Comparison of ENCODE assay signal across 13 cellular contexts in the genomic region with DNA sequence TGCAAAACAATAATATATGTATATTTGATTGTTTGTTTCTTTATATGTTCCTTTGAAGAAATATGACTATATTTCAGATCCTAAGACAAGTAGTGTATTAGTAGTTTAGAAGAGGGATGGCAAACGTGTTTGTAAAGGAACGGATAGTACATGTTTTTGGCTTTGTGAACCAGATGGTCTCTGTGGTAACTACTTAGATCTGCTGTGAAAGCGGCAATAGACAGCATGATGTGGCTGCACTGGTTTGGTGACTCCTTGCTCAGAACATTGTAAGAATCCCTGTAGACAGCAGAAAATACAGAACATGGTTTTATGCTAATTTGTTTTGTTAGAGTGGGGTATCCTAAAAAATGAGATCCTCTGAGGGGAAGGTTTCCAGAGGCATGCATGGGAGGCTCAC. TPM values are rescaled to one million over a fixed set of nuclear protein-coding genes. Genes with fewer than 3 reads are reported as not detected.
DNase-seq lines count a peak whose midpoint lies in the region; ATAC-seq, FAIRE-seq and TF ChIP-seq lines count a peak whose summit lies in the region.
"Had no signal": no experiment of that assay in that cellular context is flagged by ENCODE, and none has a peak within 500 bp of the region (broad histone marks: within the 10 kb centered on the region; RNA-seq: fewer than 3 reads in every experiment).

No MANE protein-coding gene starts in this region.

- H3K27me3 ChIP-seq in GM12878 (replicated peaks in 1 of 2; ENCODE audit: control insufficient read depth in 2 of 2, insufficient read depth in 2 of 2, low read length in 1 of 2) (no peaks in the 10 kb centered on the region), ascending aorta (no peaks in the 10 kb centered on the region)

- no peak for FAIRE-seq in GM12878 (lab: Jason Lieb, UNC)
- FAIRE-seq: TTC549 had no signal

- POLR2A ChIA-PET in GM12878 (lab: Charles Lee), result interaction anchor here (1.0 to 5.2 kb wide), 2 partner anchors 58 to 63 kb away, joined by 3 to 44 read pairs; partner anchors contain the start of gene RABGGTB

- H3K4me3 ChIP-seq in GM12878, result peak overlapping the region; percentile 70
- H3K4me3 ChIP-seq in ascending aorta, result no peak overlapping the region

- no peak overlapping the region for H2AFZ ChIP-seq in GM12878 (ENCODE audit: control insufficient read depth, low read depth, low read length)

- no peak for TF ChIP-seq POLR2A in GM12878 (IDR thresholded peaks at IDR 0.05; ENCODE audit: low read depth, low read length)

- H3K9me3 Mint-ChIP-seq in natural killer cell, result no peaks in the 10 kb centered on the region
- no peaks in the 10 kb centered on the region for H3K9me3 Mint-ChIP-seq in natural killer cell treated with Interleukin-12 subunit alpha and Interleukin-12 subunit beta and Interleukin-15 and Interleukin-18, amount 100 ng/mL, for 72 hours
- no peaks in the 10 kb centered on the region for H3K9me3 Mint-ChIP-seq in type B pancreatic cell

- no TSS peak for BruUV-seq in GM12878 (replicated peaks; lab: Mats Ljungman, UMichigan)

- DNase-seq in natural killer cell, result no peak
- no peak for DNase-seq in natural killer cell treated with Interleukin-12 subunit alpha and Interleukin-12 subunit beta and Interleukin-15 and Interleukin-18, amount 100 ng/mL, for 72 hours (ENCODE audit: low spot score)
- DNase-seq in GM12878 (ENCODE audit: low read depth, low spot score), result no peak
- DNase-seq in type B pancreatic cell (ENCODE audit: extremely low spot score, unreplicated experiment), result no peak
- DNase-seq in COR-L47 (lab: John Stamatoyannopoulos, UW), result no peak
- DNase-seq in ascending aorta (ENCODE audit: low spot score in 2 of 2), result no peak
- DNase-seq: activated T-cell treated with anti-CD3 and anti-CD28 coated beads for 4 hours; occipital lobe; RPMI8226; stimulated activated CD4-positive, alpha-beta T cell treated with anti-CD3 and anti-CD28 coated beads, Interleukin-2, amount 100 ng/mL, for 24 hours had no signal

- TF ChIP-seq CTCF in natural killer cell (IDR thresholded peaks at IDR 0.05) (no peak), GM12878 (IDR thresholded peaks at IDR 0.05 in 2 of 3, conservative IDR thresholded peaks at IDR 0.05 in 1 of 3; ENCODE audit: control insufficient read depth in 2 of 3, extremely low read depth in 1 of 3, insufficient read depth in 1 of 3, low read depth in 3 of 3, low read length in 3 of 3) (no peak), type B pancreatic cell (conservative IDR thresholded peaks at IDR 0.05) (no peak), ascending aorta (IDR thresholded peaks at IDR 0.05) (no peak)

- H3K9ac ChIP-seq in GM12878 (ENCODE audit: control insufficient read depth, insufficient read depth, low read length), result peak overlapping the region; percentile 11; the same call in 1 of the 2 replicates

- no peak for TF ChIP-seq RAD21 in GM12878 (IDR thresholded peaks at IDR 0.05; ENCODE audit: insufficient read depth, low read depth, low read length)

- SMC1A ChIA-PET in GM12878 (lab: Charles Lee; ENCODE audit: uncharacterized antibody, unreplicated experiment), result interaction anchor here (0.9 to 3.9 kb wide), 3 partner anchors 18 to 62 kb away, joined by 6 to 33 read pairs (median 10); partner anchors contain the start of gene RABGGTB

- in situ Hi-C loops in GM12878 (cut with MboI), result loop anchor here (5.0 to 10.0 kb wide), 2 partner anchors 60 to 257 kb away; partner anchors contain the start of gene RABGGTB

- H3K4me3 Mint-ChIP-seq in natural killer cell (no peak overlapping the region), type B pancreatic cell (no peak overlapping the region)
- no peak overlapping the region for H3K4me3 Mint-ChIP-seq in natural killer cell treated with Interleukin-12 subunit alpha and Interleukin-12 subunit beta and Interleukin-15 and Interleukin-18, amount 100 ng/mL, for 72 hours

- H3K79me2 ChIP-seq in GM12878 (ENCODE audit: control insufficient read depth, insufficient read depth, low read length), result peaks cover 66% of the 10 kb centered on the region

- H3K27ac Mint-ChIP-seq in natural killer cell, result peak overlapping the region; percentile 62 to 69
- peak overlapping the region in 1 of 2 donors; percentile 16 for H3K27ac Mint-ChIP-seq in natural killer cell treated with Interleukin-12 subunit alpha and Interleukin-12 subunit beta and Interleukin-15 and Interleukin-18, amount 100 ng/mL, for 72 hours
- H3K27ac Mint-ChIP-seq in type B pancreatic cell, result peak overlapping the region; percentile 6

- H3K4me1 ChIP-seq in GM12878 (ENCODE audit: control insufficient read depth, insufficient read depth, low read length) (0 out of 2 replicates have a peak, but pooled peaks cover 2% of the 10 kb centered on the region), ascending aorta (peaks cover 0 to 4% of the 10 kb centered on the region in 2 donors)

- no peaks in the 10 kb centered on the region for H4K20me1 ChIP-seq in GM12878 (ENCODE audit: control insufficient read depth, insufficient read depth)

- H3K36me3 ChIP-seq in GM12878 (ENCODE audit: control insufficient read depth in 2 of 2, insufficient read depth in 2 of 2, low read length in 1 of 2), result no peaks in the 10 kb centered on the region; a peak in 1 of 4 replicates
- peaks cover 0 to 3% of the 10 kb centered on the region in 2 donors for H3K36me3 ChIP-seq in ascending aorta

- H3K36me3 Mint-ChIP-seq in natural killer cell (no peaks in the 10 kb centered on the region), type B pancreatic cell (peaks cover 11% of the 10 kb centered on the region)
- no peaks in the 10 kb centered on the region for H3K36me3 Mint-ChIP-seq in natural killer cell treated with Interleukin-12 subunit alpha and Interleukin-12 subunit beta and Interleukin-15 and Interleukin-18, amount 100 ng/mL, for 72 hours

- ATAC-seq in natural killer cell (no peak), HG02870 (IDR thresholded peaks at IDR 0.05; ENCODE audit: unreplicated experiment) (peak; percentile 24), GM12878 (peak; percentile 31), GM19023 (IDR thresholded peaks at IDR 0.05; ENCODE audit: unreplicated experiment) (no peak)
- ATAC-seq in natural killer cell treated with Interleukin-12 subunit alpha and Interleukin-12 subunit beta and Interleukin-15 and Interleukin-18, amount 100 ng/mL, for 72 hours, result no peak

- H3K9me3 ChIP-seq in GM12878 (replicated peaks; ENCODE audit: control insufficient read depth, insufficient read depth, low read length) (no peaks in the 10 kb centered on the region), ascending aorta (no peaks in the 10 kb centered on the region)

- H3K4me1 Mint-ChIP-seq in natural killer cell (peaks cover 30 to 41% of the 10 kb centered on the region in 2 donors), type B pancreatic cell (ENCODE audit: unreplicated experiment) (peaks cover 30% of the 10 kb centered on the region)
- peaks cover 23 to 25% of the 10 kb centered on the region in 2 donors for H3K4me1 Mint-ChIP-seq in natural killer cell treated with Interleukin-12 subunit alpha and Interleukin-12 subunit beta and Interleukin-15 and Interleukin-18, amount 100 ng/mL, for 72 hours (ENCODE audit: low read depth in 2 of 2)

- H3K27me3 Mint-ChIP-seq in natural killer cell (ENCODE audit: low read depth in 2 of 2), result peaks cover 0 to 2% of the 10 kb centered on the region in 2 donors
- no peaks in the 10 kb centered on the region for H3K27me3 Mint-ChIP-seq in natural killer cell treated with Interleukin-12 subunit alpha and Interleukin-12 subunit beta and Interleukin-15 and Interleukin-18, amount 100 ng/mL, for 72 hours
- H3K27me3 Mint-ChIP-seq in type B pancreatic cell, result no peaks in the 10 kb centered on the region

- peak overlapping the region; percentile 88 for H3K4me2 ChIP-seq in GM12878 (ENCODE audit: control insufficient read depth, insufficient read depth)

- 89% methylated on average over 3 of the region's 3 CpGs for WGBS in GM12878 (ENCODE audit: insufficient coverage, insufficient replicate concordance, low lambda C conversion rate, missing lambda C conversion rate)

- intact Hi-C loops in natural killer cell (cut with micrococcal nuclease), result loop anchor here (1.0 kb wide), 1 partner anchor 57 kb away; no protein-coding TSS in a partner anchor
- intact Hi-C loops in GM12878 (cut with micrococcal nuclease; ENCODE audit: unreplicated experiment), result no loop called here
- intact Hi-C loops in ascending aorta (cut with DNase I), result loop anchor here (10.0 kb wide), 1 partner anchor 347 kb away; the partner anchor contains the start of gene ST6GALNAC3

- RAD21 ChIA-PET in GM12878 (lab: Charles Lee; ENCODE audit: unreplicated experiment), result interaction anchor here (1.2 to 1.8 kb wide), 2 partner anchors 18 to 58 kb away, joined by 3 to 16 read pairs; partner anchors contain the start of gene RABGGTB

- CTCF ChIA-PET in GM12878 (lab: Yijun Ruan, JAX), result interaction anchor here (1.1 kb wide), 1 partner anchor 57 kb away, joined by 3 read pairs; no protein-coding TSS in a partner anchor

- no peak for TF ChIP-seq EP300 in GM12878 (IDR thresholded peaks at IDR 0.05; ENCODE audit: borderline replicate concordance in 1 of 2, control insufficient read depth in 1 of 2, low read depth in 2 of 2, low read length in 2 of 2)

- H3K27ac ChIP-seq in GM12878 (ENCODE audit: control insufficient read depth, insufficient read depth), result peak overlapping the region; percentile 74
- no peak overlapping the region for H3K27ac ChIP-seq in ascending aorta

RNA-seq across cellular contexts. Expression of gene ACADM, which starts 3.1 kb away (rescaled TPM):
- total RNA-seq in natural killer cell (10 to 100 TPM; 15.2 to 20.9 (median 17.7) TPM), GM12878 (2014; rRNA removed) (119 and 156 TPM in 2 replicates), GM12878 (2014; rRNA removed; fragmentation: Illumina TruSeq; extraction: Trizol) (220 and 228 TPM in 2 replicates), GM12878 (2021) (119 and 121 TPM in 2 replicates), type B pancreatic cell (ENCODE audit: low replicate concordance) (29.8 and 58.3 TPM in 2 replicates), ascending aorta (9.8 TPM)
- total RNA-seq in natural killer cell treated with Interleukin-12 subunit alpha and Interleukin-12 subunit beta and Interleukin-15 and Interleukin-18, amount 100 ng/mL, for 72 hours, result 10 to 100 TPM; 40.1 to 49.6 TPM
- total RNA-seq in GM12878 (2013; cell fraction: nucleolus; rRNA removed), result 149 and 155 TPM in 2 replicates
- 81.7 TPM for polyA plus RNA-seq in GM12878 (2011; ENCODE audit: low read depth)
- polyA plus RNA-seq in GM12878 (2011; rRNA removed) (175 and 322 TPM in 2 replicates), GM12878 (2014; fragmentation: Illumina TruSeq; extraction: Trizol) (228 and 336 TPM in 2 replicates), GM12878 (2014; fragmentation: Nextera tagmentation; extraction: Ambion mirVana) (100 to 1,000 TPM; 178 to 191 TPM), GM12878 (2014; rRNA removed) (161 and 218 TPM in 2 replicates), GM12878 (2016; fragmentation: Nextera tagmentation; extraction: Ambion mirVana) (100 to 1,000 TPM; 224 to 245 TPM)
- 41.1 and 48.6 TPM in 2 replicates for polyA plus RNA-seq in GM12878 (2011; cell fraction: cytosol; rRNA removed)
- polyA plus RNA-seq in GM12878 (2011; cell fraction: nucleus; rRNA removed), result 64.9 and 80.8 TPM in 2 replicates
- polyA plus RNA-seq in GM12878 (2012), result 140 and 143 TPM in 2 replicates
- polyA minus RNA-seq in GM12878 (2011; rRNA and poly(A)+ RNA removed), result 53.1 and 61.7 TPM in 2 replicates
- polyA minus RNA-seq in GM12878 (2011; cell fraction: cytosol; rRNA and poly(A)+ RNA removed), result 14.7 and 23.1 TPM in 2 replicates
- polyA minus RNA-seq in GM12878 (2011; cell fraction: nucleus; rRNA and poly(A)+ RNA removed), result 41.3 and 58.0 TPM in 2 replicates

RNA-seq across cellular contexts. Expression of gene RABGGTB, which starts 58.5 kb away (rescaled TPM):
- total RNA-seq in natural killer cell (100 to 1,000 TPM in 2 of 3 donors, 10 to 100 TPM in 1; 100.0 to 120 (median 118) TPM), GM12878 (2014; rRNA removed) (162 and 211 TPM in 2 replicates), GM12878 (2014; rRNA removed; fragmentation: Illumina TruSeq; extraction: Trizol) (213 and 221 TPM in 2 replicates), GM12878 (2021) (128 and 147 TPM in 2 replicates), type B pancreatic cell (ENCODE audit: low replicate concordance) (88.6 and 90.5 TPM in 2 replicates), ascending aorta (17.7 TPM)
- total RNA-seq in natural killer cell treated with Interleukin-12 subunit alpha and Interleukin-12 subunit beta and Interleukin-15 and Interleukin-18, amount 100 ng/mL, for 72 hours, result 100 to 1,000 TPM; 138 to 278 TPM
- 514 and 534 TPM in 2 replicates for total RNA-seq in GM12878 (2013; cell fraction: nucleolus; rRNA removed)
- 68.8 TPM for polyA plus RNA-seq in GM12878 (2011; ENCODE audit: low read depth)
- polyA plus RNA-seq in GM12878 (2011; rRNA removed) (190 and 284 TPM in 2 replicates), GM12878 (2014; fragmentation: Illumina TruSeq; extraction: Trizol) (170 and 198 TPM in 2 replicates), GM12878 (2014; fragmentation: Nextera tagmentation; extraction: Ambion mirVana) (100 to 1,000 TPM; 135 to 153 TPM), GM12878 (2014; rRNA removed) (156 and 182 TPM in 2 replicates), GM12878 (2016; fragmentation: Nextera tagmentation; extraction: Ambion mirVana) (10 to 100 TPM; 50.5 to 56.1 TPM)
- 42.2 and 47.2 TPM in 2 replicates for polyA plus RNA-seq in GM12878 (2011; cell fraction: cytosol; rRNA removed)
- polyA plus RNA-seq in GM12878 (2011; cell fraction: nucleus; rRNA removed), result 202 and 251 TPM in 2 replicates
- 97.6 and 109 TPM in 2 replicates for polyA plus RNA-seq in GM12878 (2012)
- 190 and 265 TPM in 2 replicates for polyA minus RNA-seq in GM12878 (2011; rRNA and poly(A)+ RNA removed)
- polyA minus RNA-seq in GM12878 (2011; cell fraction: cytosol; rRNA and poly(A)+ RNA removed), result 87.1 and 95.4 TPM in 2 replicates
- polyA minus RNA-seq in GM12878 (2011; cell fraction: nucleus; rRNA and poly(A)+ RNA removed), result 196 and 287 TPM in 2 replicates

Comparison
In these comparisons a context has a peak if more than half of its experiments do, and no peak if none do; other contexts are left out.
1. ATAC-seq: peak in HG02870 (single experiment) and GM12878 (single experiment); none in natural killer cell (0 of 3), natural killer cell treated with Interleukin-12 subunit alpha and Interleukin-12 subunit beta and Interleukin-15 and Interleukin-18, amount 100 ng/mL, for 72 hours (0 of 2) and GM19023 (single experiment).